Comparison of ENCODE assay signal across 13 cellular contexts in the genomic region with DNA sequence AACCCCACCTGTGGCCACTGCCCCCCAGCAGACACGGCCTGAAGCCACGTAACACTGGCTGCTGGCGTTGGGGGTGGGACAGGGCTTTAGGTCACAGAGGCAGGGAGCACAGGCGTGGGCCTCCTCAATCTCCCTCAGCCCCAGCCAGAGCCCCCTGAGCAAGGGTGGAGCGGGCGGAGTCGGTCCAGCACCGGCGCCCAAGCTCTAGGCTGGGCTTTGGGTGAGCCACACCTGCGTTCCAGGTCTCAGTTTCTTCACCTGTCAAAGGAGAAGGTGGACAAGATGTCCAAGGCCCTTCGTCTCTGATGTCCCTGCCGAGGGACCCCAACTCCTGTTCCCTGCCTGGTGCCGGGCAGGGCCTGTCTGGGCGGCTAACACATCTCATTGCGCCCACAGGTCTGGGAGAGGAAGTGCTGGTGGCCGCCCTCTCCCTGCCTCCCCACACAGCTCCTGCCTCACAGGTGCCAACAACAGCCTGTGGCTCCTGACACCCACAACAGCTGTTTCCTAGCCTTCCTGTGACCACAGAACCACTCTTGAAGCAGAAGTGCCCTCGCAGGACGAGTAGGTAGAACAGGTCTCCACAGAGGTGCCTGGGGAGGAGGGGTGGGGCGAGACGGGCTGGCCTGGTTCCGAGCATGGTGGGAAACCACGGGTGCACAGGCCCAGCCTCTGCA. TPM values are rescaled to one million over a fixed set of nuclear protein-coding genes. Genes with fewer than 3 reads are reported as not detected.
DNase-seq lines count a peak whose midpoint lies in the region; ATAC-seq, FAIRE-seq and TF ChIP-seq lines count a peak whose summit lies in the region.
"Had no signal": no experiment of that assay in that cellular context is flagged by ENCODE, and none has a peak within 500 bp of the region (broad histone marks: within the 10 kb centered on the region; RNA-seq: fewer than 3 reads in every experiment).

No MANE protein-coding gene starts in this region.

- H3K4me1 Mint-ChIP-seq in Calu3 (ENCODE audit: low read depth, unreplicated experiment) (peaks cover 16% of the 10 kb centered on the region), WTC11 (peaks cover 7% of the 10 kb centered on the region)

- H3K4me3 ChIP-seq in lower lobe of right lung: no peak overlapping the region
- H3K4me3 ChIP-seq: PC-9, thoracic aorta had no signal

- H3K9me3 ChIP-seq in lower lobe of right lung: no peaks in the 10 kb centered on the region

- intact Hi-C loops in lower lobe of right lung (cut with DNase I): no loop called here
- intact Hi-C loops in Calu3 (cut with micrococcal nuclease; ENCODE audit: unreplicated experiment): no loop called here

- H3K27ac Mint-ChIP-seq in Calu3 (ENCODE audit: unreplicated experiment) (no peak overlapping the region), WTC11 (no peak overlapping the region)

- ATAC-seq in lower lobe of right lung (peak; percentile 53 to 87), WTC11 (no peak)

- H3K36me3 ChIP-seq in lower lobe of right lung: no peaks in the 10 kb centered on the region

- CTCF ChIA-PET in Calu3 (lab: Charles Lee) (no interaction called here), WTC11 (lab: Charles Lee) (interaction anchor here (0.8 kb wide), 1 partner anchor 32 kb away, joined by 4 read pairs; no protein-coding TSS in a partner anchor)

- no peaks in the 10 kb centered on the region for H3K9me3 Mint-ChIP-seq in Calu3 (ENCODE audit: low read depth, unreplicated experiment)
- peaks cover 9% of the 10 kb centered on the region for H3K9me3 Mint-ChIP-seq in WTC11

- H3K27me3 ChIP-seq in lower lobe of right lung (ENCODE audit: low read depth): no peaks in the 10 kb centered on the region

- no peak for TF ChIP-seq CTCF in lower lobe of right lung (IDR thresholded peaks at IDR 0.05)
- no peak for TF ChIP-seq CTCF in Calu3 (IDR thresholded peaks at IDR 0.05; ENCODE audit: unreplicated experiment)
- no peak for TF ChIP-seq CTCF in WTC11 (IDR thresholded peaks at IDR 0.05)

- peak; percentile 24 for DNase-seq in DMS79 (lab: John Stamatoyannopoulos, UW)
- peak; percentile 54 for DNase-seq in GM19238 (ENCODE audit: insufficient read length, low spot score)
- DNase-seq in UCSD-AML1 (lab: John Stamatoyannopoulos, UW; ENCODE audit: unreplicated experiment): peak; percentile 68
- peak; percentile 80 for DNase-seq in lower lobe of right lung
- DNase-seq in urothelium cell line (ENCODE audit: low spot score): no peak
- no peak for DNase-seq in Calu3
- DNase-seq in WTC11 (ENCODE audit: low spot score): no peak
- DNase-seq in NCI-H748 (lab: John Stamatoyannopoulos, UW; ENCODE audit: unreplicated experiment): no peak
- DNase-seq: Caco-2, nucleus accumbens, PC-9 had no signal

- no peaks in the 10 kb centered on the region for H3K27me3 Mint-ChIP-seq in Calu3 (ENCODE audit: unreplicated experiment)
- no peaks in the 10 kb centered on the region for H3K27me3 Mint-ChIP-seq in WTC11 (ENCODE audit: low read depth)

- peaks cover 14% of the 10 kb centered on the region for H3K4me1 ChIP-seq in lower lobe of right lung

- BruUV-seq in Calu3 (replicated peaks; lab: Mats Ljungman, UMichigan): no TSS peak

- H3K27ac ChIP-seq in lower lobe of right lung: no peak overlapping the region
- H3K27ac ChIP-seq: PC-9, thoracic aorta had no signal

- POLR2A ChIA-PET in WTC11 (lab: Charles Lee): no interaction called here

- H3K36me3 Mint-ChIP-seq in Calu3 (ENCODE audit: insufficient read depth, unreplicated experiment): peaks cover 8% of the 10 kb centered on the region
- peaks cover 26% of the 10 kb centered on the region for H3K36me3 Mint-ChIP-seq in WTC11

- FAIRE-seq in urothelium cell line (lab: Jason Lieb, UNC): no peak
- FAIRE-seq: astrocyte had no signal

- H3K4me3 Mint-ChIP-seq in Calu3 (ENCODE audit: low read depth, unreplicated experiment) (no peak overlapping the region), WTC11 (no peak overlapping the region)

TF ChIP-seq in WTC11, 78 proteins besides CTCF, POLR2A, EP300 and RAD21 (continues in another document):
- TF ChIP-seq, protein P1, sequence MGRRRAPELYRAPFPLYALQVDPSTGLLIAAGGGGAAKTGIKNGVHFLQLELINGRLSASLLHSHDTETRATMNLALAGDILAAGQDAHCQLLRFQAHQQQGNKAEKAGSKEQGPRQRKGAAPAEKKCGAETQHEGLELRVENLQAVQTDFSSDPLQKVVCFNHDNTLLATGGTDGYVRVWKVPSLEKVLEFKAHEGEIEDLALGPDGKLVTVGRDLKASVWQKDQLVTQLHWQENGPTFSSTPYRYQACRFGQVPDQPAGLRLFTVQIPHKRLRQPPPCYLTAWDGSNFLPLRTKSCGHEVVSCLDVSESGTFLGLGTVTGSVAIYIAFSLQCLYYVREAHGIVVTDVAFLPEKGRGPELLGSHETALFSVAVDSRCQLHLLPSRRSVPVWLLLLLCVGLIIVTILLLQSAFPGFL (CRISPR knock-in tag; IDR thresholded peaks at IDR 0.05; ENCODE audit: borderline replicate concordance): no peak
- TF ChIP-seq TP53 (CRISPR knock-in tag; IDR thresholded peaks at IDR 0.05): no peak
- TF ChIP-seq, protein P2, sequence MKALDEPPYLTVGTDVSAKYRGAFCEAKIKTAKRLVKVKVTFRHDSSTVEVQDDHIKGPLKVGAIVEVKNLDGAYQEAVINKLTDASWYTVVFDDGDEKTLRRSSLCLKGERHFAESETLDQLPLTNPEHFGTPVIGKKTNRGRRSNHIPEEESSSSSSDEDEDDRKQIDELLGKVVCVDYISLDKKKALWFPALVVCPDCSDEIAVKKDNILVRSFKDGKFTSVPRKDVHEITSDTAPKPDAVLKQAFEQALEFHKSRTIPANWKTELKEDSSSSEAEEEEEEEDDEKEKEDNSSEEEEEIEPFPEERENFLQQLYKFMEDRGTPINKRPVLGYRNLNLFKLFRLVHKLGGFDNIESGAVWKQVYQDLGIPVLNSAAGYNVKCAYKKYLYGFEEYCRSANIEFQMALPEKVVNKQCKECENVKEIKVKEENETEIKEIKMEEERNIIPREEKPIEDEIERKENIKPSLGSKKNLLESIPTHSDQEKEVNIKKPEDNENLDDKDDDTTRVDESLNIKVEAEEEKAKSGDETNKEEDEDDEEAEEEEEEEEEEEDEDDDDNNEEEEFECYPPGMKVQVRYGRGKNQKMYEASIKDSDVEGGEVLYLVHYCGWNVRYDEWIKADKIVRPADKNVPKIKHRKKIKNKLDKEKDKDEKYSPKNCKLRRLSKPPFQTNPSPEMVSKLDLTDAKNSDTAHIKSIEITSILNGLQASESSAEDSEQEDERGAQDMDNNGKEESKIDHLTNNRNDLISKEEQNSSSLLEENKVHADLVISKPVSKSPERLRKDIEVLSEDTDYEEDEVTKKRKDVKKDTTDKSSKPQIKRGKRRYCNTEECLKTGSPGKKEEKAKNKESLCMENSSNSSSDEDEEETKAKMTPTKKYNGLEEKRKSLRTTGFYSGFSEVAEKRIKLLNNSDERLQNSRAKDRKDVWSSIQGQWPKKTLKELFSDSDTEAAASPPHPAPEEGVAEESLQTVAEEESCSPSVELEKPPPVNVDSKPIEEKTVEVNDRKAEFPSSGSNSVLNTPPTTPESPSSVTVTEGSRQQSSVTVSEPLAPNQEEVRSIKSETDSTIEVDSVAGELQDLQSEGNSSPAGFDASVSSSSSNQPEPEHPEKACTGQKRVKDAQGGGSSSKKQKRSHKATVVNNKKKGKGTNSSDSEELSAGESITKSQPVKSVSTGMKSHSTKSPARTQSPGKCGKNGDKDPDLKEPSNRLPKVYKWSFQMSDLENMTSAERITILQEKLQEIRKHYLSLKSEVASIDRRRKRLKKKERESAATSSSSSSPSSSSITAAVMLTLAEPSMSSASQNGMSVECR (CRISPR knock-in tag; IDR thresholded peaks at IDR 0.05; ENCODE audit: borderline replicate concordance): no peak
- TF ChIP-seq, protein P3, sequence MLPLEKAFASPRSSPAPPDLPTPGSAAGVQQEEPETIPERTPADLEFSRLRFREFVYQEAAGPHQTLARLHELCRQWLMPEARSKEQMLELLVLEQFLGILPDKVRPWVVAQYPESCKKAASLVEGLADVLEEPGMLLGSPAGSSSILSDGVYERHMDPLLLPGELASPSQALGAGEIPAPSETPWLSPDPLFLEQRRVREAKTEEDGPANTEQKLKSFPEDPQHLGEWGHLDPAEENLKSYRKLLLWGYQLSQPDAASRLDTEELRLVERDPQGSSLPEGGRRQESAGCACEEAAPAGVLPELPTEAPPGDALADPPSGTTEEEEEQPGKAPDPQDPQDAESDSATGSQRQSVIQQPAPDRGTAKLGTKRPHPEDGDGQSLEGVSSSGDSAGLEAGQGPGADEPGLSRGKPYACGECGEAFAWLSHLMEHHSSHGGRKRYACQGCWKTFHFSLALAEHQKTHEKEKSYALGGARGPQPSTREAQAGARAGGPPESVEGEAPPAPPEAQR (CRISPR knock-in tag; IDR thresholded peaks at IDR 0.05): no peak
- TF ChIP-seq MXD4 (CRISPR knock-in tag; IDR thresholded peaks at IDR 0.05; ENCODE audit: borderline replicate concordance): no peak
- TF ChIP-seq ZNF396 (CRISPR knock-in tag; IDR thresholded peaks at IDR 0.05; ENCODE audit: borderline replicate concordance): no peak
- TF ChIP-seq, protein P4, sequence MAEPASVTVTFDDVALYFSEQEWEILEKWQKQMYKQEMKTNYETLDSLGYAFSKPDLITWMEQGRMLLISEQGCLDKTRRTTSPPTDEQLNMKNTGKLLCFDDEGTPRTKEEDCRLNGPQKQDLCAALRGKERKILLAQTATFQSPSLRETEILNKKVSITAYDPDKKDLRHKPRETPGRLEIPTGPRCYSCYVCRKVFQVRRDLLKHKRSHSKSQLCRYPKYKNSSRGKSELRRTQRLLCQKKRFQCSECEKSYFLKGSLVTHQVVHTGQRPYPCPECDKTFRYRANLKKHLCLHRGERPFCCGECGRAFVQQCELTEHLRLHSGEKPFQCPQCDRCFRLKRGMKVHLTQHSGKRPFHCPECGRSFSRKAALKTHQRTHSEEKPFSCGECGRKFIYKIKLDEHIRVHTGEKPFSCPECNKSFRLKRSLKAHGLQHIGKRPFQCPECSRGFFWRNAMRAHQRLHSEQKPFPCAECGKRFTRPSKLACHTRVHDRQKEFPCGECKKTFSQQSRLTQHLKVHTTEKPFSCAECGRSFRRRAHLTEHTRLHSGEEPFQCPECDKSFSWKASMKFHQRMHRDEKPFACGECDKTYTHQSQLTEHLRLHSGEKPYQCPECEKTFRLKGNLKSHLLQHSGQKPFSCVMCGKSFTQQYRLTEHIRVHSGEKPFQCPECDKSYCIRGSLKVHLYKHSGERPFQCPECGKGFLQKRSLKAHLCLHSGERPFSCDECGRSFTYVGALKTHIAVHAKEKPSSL (CRISPR knock-in tag; conservative IDR thresholded peaks at IDR 0.05): no peak

RNA-seq across cellular contexts. Expression of a gene that starts 12.0 kb away (rescaled TPM):
- total RNA-seq in lower lobe of right lung (5.8 TPM), Calu3 (2022) (21.2 and 21.5 TPM in 2 replicates), WTC11 (2021) (26.6 to 31.4 TPM (median 27.7 TPM) in 3 replicates)

RNA-seq across cellular contexts. Expression of a gene that starts 40.6 kb away (rescaled TPM):
- not detected for total RNA-seq in lower lobe of right lung
- total RNA-seq in Calu3 (2022): not detected in 2 replicates
- total RNA-seq in WTC11 (2021): 0.09 TPM in 1 of 3 replicates, not detected in the others
- total RNA-seq: thoracic aorta had no signal

RNA-seq across cellular contexts. Expression of a gene that starts 54.2 kb away (rescaled TPM):
- 8.5 TPM for total RNA-seq in lower lobe of right lung
- total RNA-seq in Calu3 (2022): not detected in 2 replicates
- total RNA-seq in WTC11 (2021): 0.50 to 0.59 TPM (median 0.55 TPM) in 3 replicates

Comparison
In these comparisons a context has a peak if more than half of its experiments do, and no peak if none do; other contexts are left out.
1. DNase-seq: peak in DMS79 (single experiment), GM19238 (single experiment), UCSD-AML1 (single experiment) and lower lobe of right lung (single experiment); none in urothelium cell line (single experiment), Calu3 (single experiment), WTC11 (single experiment) and NCI-H748 (single experiment).